37 cellular contexts compared by ENCODE assay signal in genomic region chr19:8097198-8097597, GRCh38. TPM values are rescaled to one million over a fixed set of nuclear protein-coding genes. Genes with fewer than 3 reads are reported as not detected.
"Had no signal": no experiment of that assay in that cellular context is flagged by ENCODE, and none has a peak within 500 bp of the region (broad histone marks: within the 10 kb centered on the region; RNA-seq: fewer than 3 reads in every experiment).

No MANE protein-coding gene starts in this region.

- H3K36me3 ChIP-seq: ascending aorta, breast epithelium, Peyer's patch, SJSA1 had no signal

- H3K4me1 ChIP-seq: ascending aorta, breast epithelium, Peyer's patch, SJSA1 had no signal

- H3K27me3 ChIP-seq: ascending aorta, breast epithelium, Peyer's patch, SJSA1 had no signal

- H3K4me3 ChIP-seq: ascending aorta, breast epithelium, Peyer's patch, SJSA1 had no signal

- ATAC-seq: activated CD8-positive, alpha-beta T cell treated with anti-CD3 and anti-CD28 coated beads for 36 hours; activated T-cell treated with anti-CD3 and anti-CD28 coated beads, Interleukin-2, amount 50 U/mL, for 72 hours; activated T-helper 17 cell treated with anti-CD3 and anti-CD28 coated beads, Interleukin-2, amount 50 U/mL, for 72 hours; PC-3; SK-N-SH treated with all-trans-retinoic acid at 6 μM for 48 hours had no signal

- DNase-seq: activated B cell treated with CpG ODN at 0.5 μM for 24 hours; activated CD4-positive, alpha-beta T cell treated with anti-CD3 and anti-CD28 coated beads for 1 hour; activated CD4-positive, alpha-beta T cell treated with anti-CD3 and anti-CD28 coated beads, Interleukin-2, amount 10 ng/mL, durations not matched to agents 24 days and 14 days; activated CD4-positive, alpha-beta T cell treated with anti-CD3 and anti-CD28 coated beads, Interleukin-2, amount 50 U/mL, for 4 hours; activated CD8-positive, alpha-beta T cell treated with anti-CD3 and anti-CD28 coated beads for 36 hours; activated naive CD4-positive, alpha-beta T cell; activated naive CD4-positive, alpha-beta T cell treated with anti-CD3 and anti-CD28 coated beads, Interleukin-2, amount 50 U/mL, for 16 hours; activated naive CD8-positive, alpha-beta T cell treated with anti-CD3 and anti-CD28 coated beads for 36 hours; activated T-cell treated with anti-CD3 and anti-CD28 coated beads, Interleukin-2, amount 50 U/mL, for 1 hour; activated T-cell treated with anti-CD3 and anti-CD28 coated beads, Interleukin-2, amount 50 U/mL, for 72 hours; amniotic stem cell; Karpas-422; KBM-7; NCI-H1105; NCI-H1417 treated with DMSO at 0.1 percent for 48 hours; NCI-H187 treated with DMSO at 0.1 percent for 48 hours; NCI-H2081; NCI-H345; NCI-H526 treated with DMSO at 0.1 percent for 48 hours; NK-92 treated with Interleukin-12 subunit alpha and Interleukin-12 subunit beta, amount 100 ng/mL, for 24 hours; PC-3; Peyer's patch; RPMI8226; SHP77 treated with DMSO at 0.1 percent for 48 hours; T-helper 1 cell; T-helper 2 cell; T-helper 9 cell had no signal

- H3K27ac ChIP-seq: ascending aorta, breast epithelium, Peyer's patch, SJSA1, VCaP had no signal

RNA-seq across cellular contexts. Expression of gene CCL25, which starts 44.6 kb away (rescaled TPM):
- total RNA-seq: activated B cell treated with CpG ODN at 0.5 μM for 24 hours; activated CD4-positive, alpha-beta T cell treated with anti-CD3 and anti-CD28 coated beads, Interleukin-2, amount 10 ng/mL, durations not matched to agents 24 days and 14 days; activated CD8-positive, alpha-beta memory T cell treated with anti-CD3 and anti-CD28 coated beads for 36 hours; ascending aorta; breast epithelium; cardiac septum; MCF 10A; NCI-H460; PC-3; SJSA1 had no signal

RNA-seq across cellular contexts. Expression of gene FBN3, which starts 52.2 kb away (rescaled TPM):
- total RNA-seq: activated B cell treated with CpG ODN at 0.5 μM for 24 hours; activated CD4-positive, alpha-beta T cell treated with anti-CD3 and anti-CD28 coated beads, Interleukin-2, amount 10 ng/mL, durations not matched to agents 24 days and 14 days; activated CD8-positive, alpha-beta memory T cell treated with anti-CD3 and anti-CD28 coated beads for 36 hours; activated naive CD8-positive, alpha-beta T cell treated with anti-CD3 and anti-CD28 coated beads for 36 hours; activated T-cell treated with anti-CD3 and anti-CD28 coated beads, Interleukin-2, amount 50 U/mL, for 72 hours; ascending aorta; cardiac septum; MCF 10A; SJSA1 had no signal
